Comparison of ENCODE assay signal across 20 cellular contexts in genomic region chr11:10354389-10354788, GRCh38.
"Had no signal": no experiment of that assay in that cellular context is flagged by ENCODE, and none has a peak within 500 bp of the region (broad histone marks: within the 10 kb centered on the region; RNA-seq: fewer than 3 reads in every experiment).

No MANE protein-coding gene starts in this region.

- ATAC-seq: activated CD8-positive, alpha-beta T cell treated with anti-CD3 and anti-CD28 coated beads, Interleukin-2, amount 10 ng/mL, durations not matched to agents 7 days and 5 days; activated naive CD4-positive, alpha-beta T cell treated with anti-CD3 and anti-CD28 coated beads, Interleukin-2, amount 50 U/mL, for 72 hours; heart left ventricle; natural killer cell; stimulated activated naive B cell treated with anti-CD40 and anti-IgM and Interleukin-4, amounts not matched to agents 10 μg/mL and 1 μg/mL and 100 μg/mL, for 72 hours had no signal

- DNase-seq: activated CD4-positive, alpha-beta T cell treated with anti-CD3 and anti-CD28 coated beads for 48 hours; activated CD8-positive, alpha-beta memory T cell treated with anti-CD3 and anti-CD28 coated beads, Interleukin-2, amount 50 U/mL, for 4 hours; activated CD8-positive, alpha-beta T cell treated with anti-CD3 and anti-CD28 coated beads, Interleukin-2, amount 10 ng/mL, durations not matched to agents 7 days and 5 days; activated gamma-delta T cell; activated T-cell treated with anti-CD3 and anti-CD28 coated beads, Interleukin-2, amount 50 U/mL, for 48 hours; amniotic stem cell; caudate nucleus; foreskin melanocyte; heart left ventricle; left ventricle myocardium inferior; natural killer cell; retina; stimulated activated CD4-positive, alpha-beta T cell treated with anti-CD3 and anti-CD28 coated beads, Interleukin-15, amount 100 ng/mL, for 24 hours; stimulated activated CD4-positive, alpha-beta T cell treated with anti-CD3 and anti-CD28 coated beads, Interleukin-4, amount 100 ng/mL, for 1 hour; stimulated activated naive B cell treated with anti-CD40 and anti-IgM and Interleukin-4, amounts not matched to agents 10 μg/mL and 1 μg/mL and 100 μg/mL, for 72 hours had no signal

- H3K9me3 ChIP-seq: tibial nerve had no signal

- H3K27ac ChIP-seq: left ventricle myocardium inferior, tibial nerve had no signal

- FAIRE-seq: colon, islet of Langerhans had no signal

- H3K27me3 ChIP-seq: heart left ventricle, tibial nerve had no signal

- H3K4me3 ChIP-seq: heart left ventricle, left ventricle myocardium inferior, skin epidermis, tibial nerve had no signal

- H3K36me3 ChIP-seq: heart left ventricle, left ventricle myocardium inferior, tibial nerve had no signal
